ENCODE assay signal across 29 cellular contexts in the genomic region with DNA sequence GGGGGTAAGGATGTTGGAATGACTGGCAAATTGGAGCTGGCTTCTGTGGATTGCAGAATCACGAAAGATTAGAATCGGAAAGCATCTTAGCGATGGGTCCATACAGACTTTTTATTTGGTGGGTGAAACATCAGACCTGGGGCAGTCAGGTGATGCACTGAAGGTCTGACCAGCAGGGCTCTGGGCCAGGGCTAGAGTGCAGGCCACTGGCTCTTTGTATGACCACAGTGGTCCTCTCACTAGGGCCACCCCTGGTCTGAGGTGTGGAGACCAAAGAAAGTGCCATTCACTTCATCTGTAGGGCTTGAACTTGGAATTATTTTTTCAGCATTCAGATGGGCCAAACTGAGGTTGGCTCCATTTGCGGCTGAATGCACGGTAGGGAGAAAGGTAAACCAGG.
"Had no signal": no experiment of that assay in that cellular context is flagged by ENCODE, and none has a peak within 500 bp of the region (broad histone marks: within the 10 kb centered on the region; RNA-seq: fewer than 3 reads in every experiment).

No MANE protein-coding gene starts in this region.

- H3K4me1 ChIP-seq: colonic mucosa, esophagus muscularis mucosa, esophagus squamous epithelium, foreskin keratinocyte, gastrocnemius medialis, gastroesophageal sphincter, heart left ventricle, heart right ventricle had no signal

- ATAC-seq: effector memory CD8-positive, alpha-beta T cell; esophagus mucosa; foreskin keratinocyte; gastrocnemius medialis; gastroesophageal sphincter; heart left ventricle; heart right ventricle had no signal

- H3K4me1 Mint-ChIP-seq: endodermal cell had no signal

- DNase-seq: colonic mucosa; cortex of kidney; dermis blood vessel endothelial cell; dorsolateral prefrontal cortex; effector CD4-positive, alpha-beta T cell; effector CD8-positive, alpha-beta T cell; effector memory CD4-positive, alpha-beta T cell; effector memory CD8-positive, alpha-beta T cell; endodermal cell; erythroblast; esophagus squamous epithelium; foreskin fibroblast; foreskin keratinocyte; foreskin melanocyte; gastrocnemius medialis; glutamatergic neuron; head of caudate nucleus; heart left ventricle; heart right ventricle had no signal

- FAIRE-seq: colon, endometrium, endothelial cell of umbilical vein, frontal cortex had no signal

- H3K36me3 ChIP-seq: colonic mucosa, esophagus muscularis mucosa, esophagus squamous epithelium, gastrocnemius medialis, gastroesophageal sphincter, heart left ventricle, heart right ventricle had no signal

- H3K27ac ChIP-seq: colonic mucosa, coronary artery, dorsolateral prefrontal cortex, epithelial cell of prostate, esophagus muscularis mucosa, esophagus squamous epithelium, foreskin keratinocyte, gastrocnemius medialis, gastroesophageal sphincter, heart left ventricle, heart right ventricle had no signal

- H3K4me3 ChIP-seq: colonic mucosa, coronary artery, dorsolateral prefrontal cortex, esophagus muscularis mucosa, esophagus squamous epithelium, gastrocnemius medialis, gastroesophageal sphincter, heart left ventricle, heart right ventricle had no signal

- H3K4me3 Mint-ChIP-seq: dendritic cell treated with granulocyte-macrophage colony-stimulating factor and Interleukin-4, amounts not matched to agents 40 ng/mL and 50 ng/mL, for 4 days; effector memory CD8-positive, alpha-beta T cell; endodermal cell had no signal

- H3K27ac Mint-ChIP-seq: dendritic cell treated with granulocyte-macrophage colony-stimulating factor and Interleukin-4, amounts not matched to agents 40 ng/mL and 50 ng/mL, for 4 days; effector memory CD8-positive, alpha-beta T cell; endodermal cell had no signal

- H3K9me3 Mint-ChIP-seq: dendritic cell treated with granulocyte-macrophage colony-stimulating factor and Interleukin-4, amounts not matched to agents 40 ng/mL and 50 ng/mL, for 4 days; effector memory CD8-positive, alpha-beta T cell had no signal

- H3K27me3 ChIP-seq: colonic mucosa, esophagus muscularis mucosa, esophagus squamous epithelium, foreskin keratinocyte, gastrocnemius medialis had no signal

- H3K9me3 ChIP-seq: colonic mucosa, esophagus squamous epithelium, gastrocnemius medialis, heart right ventricle had no signal
